Comparison of ENCODE assay signal across 10 cellular contexts in genomic region chr5:115377468-115378217, GRCh38.
DNase-seq lines count a peak whose midpoint lies in the region; ATAC-seq and TF ChIP-seq lines count a peak whose summit lies in the region.
"Had no signal": no experiment of that assay in that cellular context is flagged by ENCODE, and none has a peak within 500 bp of the region (broad histone marks: within the 10 kb centered on the region; RNA-seq: fewer than 3 reads in every experiment).

No MANE protein-coding gene starts in this region.

- H3K27me3 ChIP-seq in SK-N-SH (ENCODE audit: insufficient read depth) (no peaks in the 10 kb centered on the region), stomach (no peaks in the 10 kb centered on the region)

- no peaks in the 10 kb centered on the region for H3K9me2 ChIP-seq in SK-N-SH

- H3K4me3 ChIP-seq in SK-N-SH (ENCODE audit: low read depth in 2 of 2, low read length in 1 of 2) (peak overlapping the region in 1 of 2 experiments; percentile 3; a peak in 1 of 4 replicates), stomach (no peak overlapping the region)
- H3K4me3 ChIP-seq: skin epidermis had no signal

- TF ChIP-seq POLR2A in stomach (IDR thresholded peaks at IDR 0.05) = no peak

- intact Hi-C loops in left cardiac atrium (cut with DNase I) = loop anchor here (2.0 to 5.0 kb wide), 4 partner anchors 45 to 209 kb away; partner anchors contain the start of gene FEM1C (in 1 of the 2)
- intact Hi-C loops in stomach (cut with DNase I; ENCODE audit: low total_unique reads) = no loop called here

- H3K4me2 ChIP-seq in SK-N-SH = peak overlapping the region; percentile 66

- TF ChIP-seq EP300 in SK-N-SH (IDR thresholded peaks at IDR 0.05; ENCODE audit: borderline replicate concordance in 1 of 2, low read depth in 1 of 2, low read length in 1 of 2) (no peak), stomach (IDR thresholded peaks at IDR 0.05) (no peak)

- H3F3A ChIP-seq in SK-N-SH (replicated peaks; ENCODE audit: insufficient read depth) = peaks cover 8% of the 10 kb centered on the region

- ATAC-seq in HG02623 (IDR thresholded peaks at IDR 0.05; ENCODE audit: unreplicated experiment) = peak; percentile 39
- ATAC-seq in left cardiac atrium = peak; percentile 68 to 77

- peak; percentile 47 for TF ChIP-seq RAD21 in SK-N-SH (IDR thresholded peaks at IDR 0.05; ENCODE audit: low read length)

- no peaks in the 10 kb centered on the region for H3K36me3 ChIP-seq in SK-N-SH (replicated peaks in 1 of 2; ENCODE audit: control insufficient read depth in 1 of 2, insufficient read depth in 2 of 2, low read length in 1 of 2)
- H3K36me3 ChIP-seq in stomach = no peaks in the 10 kb centered on the region

- TF ChIP-seq CTCF in SK-N-SH (IDR thresholded peaks at IDR 0.05) (peak; percentile 60), stomach (IDR thresholded peaks at IDR 0.05) (peak in 1 of 7 experiments; percentile 22)

- peaks cover 0 to 9% of the 10 kb centered on the region in 2 experiments; a peak in 2 of 4 replicates for H3K4me1 ChIP-seq in SK-N-SH (ENCODE audit: control insufficient read depth in 1 of 2, insufficient read depth in 2 of 2, low read depth in 1 of 2, low read length in 1 of 2)
- peaks cover 0 to 27% (median 15%) of the 10 kb centered on the region in 4 donors for H3K4me1 ChIP-seq in stomach

- no peaks in the 10 kb centered on the region for H4K20me1 ChIP-seq in SK-N-SH (ENCODE audit: insufficient read depth)

- 61% methylated on average over 4 of the region's 4 CpGs for WGBS in SK-N-SH (ENCODE audit: low lambda C conversion rate)
- 71 to 79% (median 75%) methylated on average over 4 of the region's 4 CpGs for WGBS in stomach, 5 donors

- POLR2A ChIA-PET in SK-N-SH (lab: Yijun Ruan, JAX) = no interaction called here

- peak overlapping the region; percentile 32; the same call in 1 of the 2 replicates for H3K9ac ChIP-seq in SK-N-SH

- H3K27ac ChIP-seq in SK-N-SH (ENCODE audit: low read depth in 2 of 2, low read length in 1 of 2) (peak overlapping the region in 1 of 2 experiments; percentile 63; a peak in 3 of 4 replicates), stomach (peak overlapping the region in 2 of 5 donors; percentile 2 to 10)

- H3K9me3 ChIP-seq in SK-N-SH (no peaks in the 10 kb centered on the region), stomach (no peaks in the 10 kb centered on the region)

- H3K79me2 ChIP-seq in SK-N-SH (ENCODE audit: insufficient read depth) = no peaks in the 10 kb centered on the region

- peak; percentile 7 for DNase-seq in NCI-H2107 treated with DMSO at 0.1 percent for 48 hours (lab: John Stamatoyannopoulos, UW; ENCODE audit: unreplicated experiment)
- no peak for DNase-seq in NCI-H2107 (lab: John Stamatoyannopoulos, UW)
- DNase-seq in SK-N-SH = no peak
- no peak for DNase-seq in left cardiac atrium
- DNase-seq in DMS114 treated with DMSO at 0.1 percent for 48 hours (lab: John Stamatoyannopoulos, UW; ENCODE audit: unreplicated experiment) = no peak
- no peak for DNase-seq in stomach
- DNase-seq in stimulated activated CD4-positive, alpha-beta T cell treated with anti-CD3 and anti-CD28 coated beads, Interleukin-4, amount 100 ng/mL, for 24 hours = no peak
- DNase-seq: activated B cell treated with CpG ODN at 0.5 μM for 24 hours had no signal

- peak overlapping the region; percentile 62; the same call in 1 of the 2 replicates for H2AFZ ChIP-seq in SK-N-SH (ENCODE audit: low read depth)

- CTCF ChIA-PET in SK-N-SH (lab: Yijun Ruan, JAX) = interaction anchor here (1.0 to 2.3 kb wide), 3 partner anchors 13 to 472 kb away, joined by 4 to 6 read pairs (median 5); no protein-coding TSS in a partner anchor

TF ChIP-seq in SK-N-SH, 30 proteins besides CTCF, POLR2A, EP300 and RAD21:
- TF ChIP-seq GATA2 (CRISPR knock-in tag; IDR thresholded peaks at IDR 0.05) = no peak
- no peak for TF ChIP-seq MAX (IDR thresholded peaks at IDR 0.05; ENCODE audit: low read depth)
- TF ChIP-seq USF1 (IDR thresholded peaks at IDR 0.05; ENCODE audit: borderline replicate concordance, low read depth) = peak; percentile 56; the same call in 1 of the 2 replicates
- no peak for TF ChIP-seq ELF1 (IDR thresholded peaks at IDR 0.05)
- no peak for TF ChIP-seq TEAD4 (IDR thresholded peaks at IDR 0.05; ENCODE audit: borderline replicate concordance, insufficient read depth)
- TF ChIP-seq, protein P1, sequence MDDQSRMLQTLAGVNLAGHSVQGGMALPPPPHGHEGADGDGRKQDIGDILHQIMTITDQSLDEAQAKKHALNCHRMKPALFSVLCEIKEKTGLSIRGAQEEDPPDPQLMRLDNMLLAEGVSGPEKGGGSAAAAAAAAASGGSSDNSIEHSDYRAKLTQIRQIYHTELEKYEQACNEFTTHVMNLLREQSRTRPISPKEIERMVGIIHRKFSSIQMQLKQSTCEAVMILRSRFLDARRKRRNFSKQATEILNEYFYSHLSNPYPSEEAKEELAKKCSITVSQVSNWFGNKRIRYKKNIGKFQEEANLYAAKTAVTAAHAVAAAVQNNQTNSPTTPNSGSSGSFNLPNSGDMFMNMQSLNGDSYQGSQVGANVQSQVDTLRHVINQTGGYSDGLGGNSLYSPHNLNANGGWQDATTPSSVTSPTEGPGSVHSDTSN (IDR thresholded peaks at IDR 0.05) = peak; percentile 53; the same call in 1 of the 2 replicates
- TF ChIP-seq YY1 (IDR thresholded peaks at IDR 0.05; ENCODE audit: low read depth) = no peak
- TF ChIP-seq USF2 (IDR thresholded peaks at IDR 0.05; ENCODE audit: borderline replicate concordance, low read depth, low read length) = no peak
- peak; percentile 70 for TF ChIP-seq FOSL2 (IDR thresholded peaks at IDR 0.05; ENCODE audit: borderline replicate concordance, low read depth)
- TF ChIP-seq JUND (IDR thresholded peaks at IDR 0.05) = peak; percentile 70
- TF ChIP-seq POLR2AphosphoS5 (IDR thresholded peaks at IDR 0.05; ENCODE audit: low read depth, low read length) = peak; percentile 22; the same call in 1 of the 2 replicates
- TF ChIP-seq SMC3 (IDR thresholded peaks at IDR 0.05; ENCODE audit: low read depth, low read length) = peak; percentile 43
- TF ChIP-seq TCF12 (IDR thresholded peaks at IDR 0.05) = peak; percentile 58; the same call in 1 of the 2 replicates
TF ChIP-seq in SK-N-SH: peak in this region for 7.
